In the genomic region with DNA sequence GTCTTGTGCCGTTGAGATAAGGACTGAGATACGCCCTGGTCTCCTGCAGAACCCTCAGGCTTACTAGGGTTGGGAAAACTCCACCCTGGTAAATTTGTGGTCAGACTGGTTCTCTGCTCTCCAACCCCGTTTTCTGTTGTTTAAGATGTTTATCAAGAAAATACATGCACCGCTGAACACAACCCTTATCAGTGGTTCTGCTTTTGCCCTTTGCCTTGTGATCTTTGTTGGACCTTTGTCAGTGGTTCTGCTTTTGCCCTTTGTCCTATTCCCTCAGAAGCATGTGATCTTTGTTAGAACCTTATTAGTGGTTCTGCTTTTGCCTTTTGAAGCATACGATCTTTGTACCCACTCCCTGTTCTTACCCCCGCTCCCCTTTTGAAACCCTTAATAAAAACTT, we compare ENCODE assay signal across 5 cellular contexts. TPM values are rescaled to one million over a fixed set of nuclear protein-coding genes. Genes with fewer than 3 reads are reported as not detected.
"Had no signal": no experiment of that assay in that cellular context is flagged by ENCODE, and none has a peak within 500 bp of the region (broad histone marks: within the 10 kb centered on the region; RNA-seq: fewer than 3 reads in every experiment).

No MANE protein-coding gene starts in this region.

RNA-seq across cellular contexts. Expression of a gene that starts 3.9 kb away (rescaled TPM):
- total RNA-seq: NCI-H460, SJSA1 had no signal

RNA-seq across cellular contexts. Expression of a gene that starts 29.0 kb away (rescaled TPM):
- total RNA-seq: MCF 10A had no signal

RNA-seq across cellular contexts. Expression of a gene that starts 49.6 kb away (rescaled TPM):
- total RNA-seq: MCF 10A, NCI-H460, Right ventricle myocardium superior, SJSA1, T-cell had no signal
